Comparison of ENCODE assay signal across 10 cellular contexts in genomic region chr16:13036600-13036999, GRCh38.
DNase-seq lines count a peak whose midpoint lies in the region; ATAC-seq and TF ChIP-seq lines count a peak whose summit lies in the region.
"Had no signal": no experiment of that assay in that cellular context is flagged by ENCODE, and none has a peak within 500 bp of the region (broad histone marks: within the 10 kb centered on the region; RNA-seq: fewer than 3 reads in every experiment).

No MANE protein-coding gene starts in this region.

- TF ChIP-seq CTCF in fibroblast of lung (conservative IDR thresholded peaks at IDR 0.05 in 1 of 2, IDR thresholded peaks at IDR 0.05 in 1 of 2; ENCODE audit: low read depth in 1 of 2, low read length in 2 of 2), result no peak

- H3K27me3 ChIP-seq in fibroblast of lung (ENCODE audit: control insufficient read depth, insufficient read depth, low read length), result no peaks in the 10 kb centered on the region
- H3K27me3 ChIP-seq: foreskin keratinocyte had no signal

- H4K20me1 ChIP-seq in fibroblast of lung (ENCODE audit: control insufficient read depth, extremely low read depth, insufficient read depth, low read length), result no peaks in the 10 kb centered on the region

- H3K79me2 ChIP-seq in fibroblast of lung (ENCODE audit: control insufficient read depth, insufficient read depth, low read length), result no peaks in the 10 kb centered on the region

- POLR2A ChIA-PET in activated CD4-positive, alpha-beta T cell treated with anti-CD3 and anti-CD28 coated beads for 36 hours (lab: Charles Lee), result interaction anchor here (0.6 to 0.7 kb wide), 2 partner anchors 181 to 544 kb away, joined by 3 to 5 read pairs; no protein-coding TSS in a partner anchor

- H3K9me3 ChIP-seq in fibroblast of lung (ENCODE audit: control insufficient read depth, insufficient read depth, low read depth, low read length), result no peaks in the 10 kb centered on the region

- no peak overlapping the region for H3K27ac Mint-ChIP-seq in activated CD4-positive, alpha-beta T cell treated with anti-CD3 and anti-CD28 coated beads for 36 hours

- no peaks in the 10 kb centered on the region for H3K36me3 ChIP-seq in fibroblast of lung (ENCODE audit: control insufficient read depth, insufficient read depth, low read length)

- no peak overlapping the region for H3K4me3 Mint-ChIP-seq in activated CD4-positive, alpha-beta T cell treated with anti-CD3 and anti-CD28 coated beads for 36 hours

- peak; percentile 57 for DNase-seq in activated CD4-positive, alpha-beta T cell treated with anti-CD3 and anti-CD28 coated beads for 36 hours
- DNase-seq in activated CD4-positive, alpha-beta T cell treated with anti-CD3 and anti-CD28 coated beads for 4 hours, result no peak
- DNase-seq in RPMI8226, result peak; percentile 77
- peak; percentile 18 to 22 for DNase-seq in fibroblast of lung (ENCODE audit: low read depth in 2 of 2)
- peak in 2 of 3 donors; percentile 0 to 6 for DNase-seq in stimulated activated CD4-positive, alpha-beta T cell treated with anti-CD3 and anti-CD28 coated beads, Interleukin-12 subunit alpha, Interleukin-12 subunit beta, amount 100 ng/mL, for 48 hours (ENCODE audit: low read depth in 2 of 3, low spot score in 1 of 3)
- DNase-seq in NCI-H748 (lab: John Stamatoyannopoulos, UW; ENCODE audit: unreplicated experiment), result no peak
- no peak for DNase-seq in germinal center (ENCODE audit: low spot score)
- DNase-seq: H7 had no signal

- no peak for ATAC-seq in activated CD4-positive, alpha-beta T cell treated with anti-CD3 and anti-CD28 coated beads for 36 hours
- no peak for ATAC-seq in GM19328 (IDR thresholded peaks at IDR 0.05; ENCODE audit: unreplicated experiment)
- ATAC-seq: foreskin keratinocyte had no signal

- peaks cover 6% of the 10 kb centered on the region for H3K9me3 Mint-ChIP-seq in activated CD4-positive, alpha-beta T cell treated with anti-CD3 and anti-CD28 coated beads for 36 hours (ENCODE audit: low read depth)

- no peak overlapping the region for H3K4me3 ChIP-seq in fibroblast of lung (replicated peaks in 1 of 4; ENCODE audit: control extremely low read depth in 1 of 4, insufficient read depth in 1 of 4, low read depth in 3 of 4, low read length in 4 of 4)

- no peak overlapping the region for H3K4me2 ChIP-seq in fibroblast of lung (ENCODE audit: extremely low read depth, insufficient read depth, low read length)

- no peak overlapping the region for H3K9ac ChIP-seq in fibroblast of lung (ENCODE audit: insufficient read depth, low read length)

- CTCF ChIA-PET in activated CD4-positive, alpha-beta T cell treated with anti-CD3 and anti-CD28 coated beads for 36 hours (lab: Charles Lee), result no interaction called here

- intact Hi-C loops in activated CD4-positive, alpha-beta T cell treated with anti-CD3 and anti-CD28 coated beads for 36 hours (cut with DNase I, micrococcal nuclease), result no loop called here

- no peak overlapping the region for H2AFZ ChIP-seq in fibroblast of lung (ENCODE audit: low read length)

- H3K4me1 ChIP-seq in fibroblast of lung (ENCODE audit: control insufficient read depth, extremely low read depth, insufficient read depth, low read length), result no peaks in the 10 kb centered on the region
- H3K4me1 ChIP-seq: foreskin keratinocyte had no signal

- no peaks in the 10 kb centered on the region for H3K36me3 Mint-ChIP-seq in activated CD4-positive, alpha-beta T cell treated with anti-CD3 and anti-CD28 coated beads for 36 hours (ENCODE audit: low read depth)

- no peak overlapping the region for H3K27ac ChIP-seq in fibroblast of lung (ENCODE audit: insufficient read depth, low read length)
- H3K27ac ChIP-seq: foreskin keratinocyte had no signal

- no peaks in the 10 kb centered on the region for H3K4me1 Mint-ChIP-seq in activated CD4-positive, alpha-beta T cell treated with anti-CD3 and anti-CD28 coated beads for 36 hours

- no peaks in the 10 kb centered on the region for H3K27me3 Mint-ChIP-seq in activated CD4-positive, alpha-beta T cell treated with anti-CD3 and anti-CD28 coated beads for 36 hours

Comparison
In these comparisons a context has a peak if more than half of its experiments do, and no peak if none do; other contexts are left out.
1. DNase-seq: peak in activated CD4-positive, alpha-beta T cell treated with anti-CD3 and anti-CD28 coated beads for 36 hours (single experiment), RPMI8226 (single experiment), fibroblast of lung (2 of 2) and stimulated activated CD4-positive, alpha-beta T cell treated with anti-CD3 and anti-CD28 coated beads, Interleukin-12 subunit alpha, Interleukin-12 subunit beta, amount 100 ng/mL, for 48 hours (2 of 3); none in activated CD4-positive, alpha-beta T cell treated with anti-CD3 and anti-CD28 coated beads for 4 hours (0 of 2), NCI-H748 (single experiment) and germinal center (single experiment).